Comparison of ENCODE assay signal across 8 cellular contexts in genomic region chr16:75379911-75380847, GRCh38. TPM values are rescaled to one million over a fixed set of nuclear protein-coding genes. Genes with fewer than 3 reads are reported as not detected.
A peak's percentile ranks its signal among the peaks of the same experiment; 100 is the strongest.
DNase-seq lines count a peak whose midpoint lies in the region; ATAC-seq and TF ChIP-seq lines count a peak whose summit lies in the region.

No MANE protein-coding gene starts in this region.

- ATAC-seq in HG03135 (IDR thresholded peaks at IDR 0.05; ENCODE audit: unreplicated experiment): peak; percentile 85
- peak; percentile 63 for ATAC-seq in stimulated activated naive CD8-positive, alpha-beta T cell treated with anti-CD3 and anti-CD28 coated beads, Interleukin-15, Interleukin-2, amounts not matched to agents 100 U/mL and 50 U/mL, for 24 hours

- H4K20me1 ChIP-seq in fibroblast of lung (ENCODE audit: control insufficient read depth, extremely low read depth, insufficient read depth, low read length): no peaks in the 10 kb centered on the region

- H3K36me3 ChIP-seq in fibroblast of lung (ENCODE audit: control insufficient read depth, insufficient read depth, low read length): no peaks in the 10 kb centered on the region

- DNase-seq in activated gamma-delta T cell treated with Interleukin-2 at 50 U/mL for 16 hours (peak; percentile 29), activated gamma-delta T cell (lab: John Stamatoyannopoulos, UW) (no peak), T-helper 22 cell (ENCODE audit: low read depth) (peak; percentile 41), fibroblast of lung (ENCODE audit: low read depth in 2 of 2) (no peak), NCI-H1436 (lab: John Stamatoyannopoulos, UW) (no peak), mesenteric fat pad (ENCODE audit: low spot score) (no peak)
- DNase-seq in stimulated activated naive CD8-positive, alpha-beta T cell treated with anti-CD3 and anti-CD28 coated beads, Interleukin-15, Interleukin-2, amounts not matched to agents 100 U/mL and 50 U/mL, for 24 hours: peak; percentile 49

- H3K9ac ChIP-seq in fibroblast of lung (ENCODE audit: insufficient read depth, low read length): no peak overlapping the region

- no peak for TF ChIP-seq CTCF in fibroblast of lung (conservative IDR thresholded peaks at IDR 0.05 in 1 of 2, IDR thresholded peaks at IDR 0.05 in 1 of 2; ENCODE audit: low read depth in 1 of 2, low read length in 2 of 2)

- no peaks in the 10 kb centered on the region for H3K9me3 ChIP-seq in fibroblast of lung (ENCODE audit: control insufficient read depth, insufficient read depth, low read depth, low read length)

- peak overlapping the region; percentile 50 for H3K27ac ChIP-seq in fibroblast of lung (ENCODE audit: insufficient read depth, low read length)

- H3K4me1 ChIP-seq in fibroblast of lung (ENCODE audit: control insufficient read depth, extremely low read depth, insufficient read depth, low read length): peaks cover 25% of the 10 kb centered on the region

- H3K79me2 ChIP-seq in fibroblast of lung (ENCODE audit: control insufficient read depth, insufficient read depth, low read length): no peaks in the 10 kb centered on the region

- H3K27me3 ChIP-seq in fibroblast of lung (ENCODE audit: control insufficient read depth, insufficient read depth, low read length): no peaks in the 10 kb centered on the region

- H3K4me3 ChIP-seq in fibroblast of lung (replicated peaks in 1 of 4; ENCODE audit: control extremely low read depth in 1 of 4, insufficient read depth in 1 of 4, low read depth in 3 of 4, low read length in 4 of 4): no peak overlapping the region

- no peak overlapping the region for H3K4me2 ChIP-seq in fibroblast of lung (ENCODE audit: extremely low read depth, insufficient read depth, low read length)

- H2AFZ ChIP-seq in fibroblast of lung (ENCODE audit: low read length): no peak overlapping the region

RNA-seq across cellular contexts. Expression of gene CFDP1, which starts 53.1 kb away (rescaled TPM):
- 47.9 and 59.8 TPM in 2 replicates for total RNA-seq in fibroblast of lung
- 69.6 and 80.0 TPM in 2 replicates for polyA plus RNA-seq in fibroblast of lung
- 71.6 and 79.4 TPM in 2 replicates for polyA plus RNA-seq in fibroblast of lung (2012)
- polyA minus RNA-seq in fibroblast of lung (ENCODE audit: low replicate concordance): 10.1 and 14.2 TPM in 2 replicates
- 43.1 TPM for total RNA-seq in mesenteric fat pad

Comparison
In these comparisons a context has a peak if more than half of its experiments do, and no peak if none do; other contexts are left out.
1. DNase-seq: peak in activated gamma-delta T cell treated with Interleukin-2 at 50 U/mL for 16 hours (single experiment), T-helper 22 cell (single experiment) and stimulated activated naive CD8-positive, alpha-beta T cell treated with anti-CD3 and anti-CD28 coated beads, Interleukin-15, Interleukin-2, amounts not matched to agents 100 U/mL and 50 U/mL, for 24 hours (single experiment); none in activated gamma-delta T cell (single experiment), fibroblast of lung (0 of 2), NCI-H1436 (single experiment) and mesenteric fat pad (single experiment).